20 cellular contexts compared by ENCODE assay signal in the genomic region with DNA sequence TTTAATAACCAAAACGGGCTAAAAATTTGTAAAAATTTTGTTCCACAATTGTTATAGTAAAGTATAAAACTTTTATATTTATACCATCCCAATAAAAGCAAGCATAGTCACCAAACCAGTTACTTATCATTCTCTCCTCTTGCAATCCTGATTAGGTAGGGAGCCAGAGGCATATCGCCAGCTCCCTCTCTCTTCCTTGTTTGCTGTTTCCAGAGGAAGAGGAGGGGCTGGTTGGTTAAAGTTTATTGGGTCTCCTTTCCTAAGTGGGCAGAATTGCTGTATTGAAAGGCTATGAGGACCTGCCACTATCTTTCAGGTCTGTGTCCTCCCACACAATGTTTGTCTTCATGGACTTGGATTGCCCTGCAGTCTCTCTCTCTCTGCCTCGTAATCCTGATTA. TPM values are rescaled to one million over a fixed set of nuclear protein-coding genes. Genes with fewer than 3 reads are reported as not detected.
DNase-seq lines count a peak whose midpoint lies in the region; ATAC-seq and TF ChIP-seq lines count a peak whose summit lies in the region.
"Had no signal": no experiment of that assay in that cellular context is flagged by ENCODE, and none has a peak within 500 bp of the region (broad histone marks: within the 10 kb centered on the region; RNA-seq: fewer than 3 reads in every experiment).

No MANE protein-coding gene starts in this region.

- no peaks in the 10 kb centered on the region for H3F3A ChIP-seq in smooth muscle cell (ENCODE audit: low read depth)

- H3K9me3 Mint-ChIP-seq in T-helper 1 cell treated with Interleukin-12 subunit alpha and Interleukin-12 subunit beta and Interleukin-4 antibody, amounts not matched to agents 30 μg/mL and 1 μg/mL, for 36 hours, result peaks cover 12% of the 10 kb centered on the region
- H3K9me3 Mint-ChIP-seq: CD4-positive, alpha-beta memory T cell had no signal

- 47 to 59% (median 51%) methylated on average over 3 of the region's 3 CpGs for WGBS in heart left ventricle, 4 donors
- 96% methylated on average over 3 of the region's 3 CpGs for WGBS in smooth muscle cell (ENCODE audit: low lambda C conversion rate)

- intact Hi-C loops in left ventricle myocardium superior (cut with micrococcal nuclease) (no loop called here), heart left ventricle (cut with DNase I) (no loop called here)

- H3K9me3 ChIP-seq in heart left ventricle (no peaks in the 10 kb centered on the region), smooth muscle cell (replicated peaks; ENCODE audit: low read depth) (no peaks in the 10 kb centered on the region)
- H3K9me3 ChIP-seq: BE2C had no signal

- H3K27me3 Mint-ChIP-seq in T-helper 1 cell treated with Interleukin-12 subunit alpha and Interleukin-12 subunit beta and Interleukin-4 antibody, amounts not matched to agents 30 μg/mL and 1 μg/mL, for 36 hours (ENCODE audit: low read depth), result no peaks in the 10 kb centered on the region

- ATAC-seq in left ventricle myocardium superior (peak; percentile 26), heart left ventricle (no peak), left lobe of liver (peak; percentile 11)
- ATAC-seq: Panc1 had no signal

- no peak overlapping the region for H3K4me3 Mint-ChIP-seq in T-helper 1 cell treated with Interleukin-12 subunit alpha and Interleukin-12 subunit beta and Interleukin-4 antibody, amounts not matched to agents 30 μg/mL and 1 μg/mL, for 36 hours
- H3K4me3 Mint-ChIP-seq: CD4-positive, alpha-beta memory T cell had no signal

- H3K4me3 ChIP-seq in heart left ventricle (peak overlapping the region in 2 of 12 donors; percentile 54 to 58), smooth muscle cell (no peak overlapping the region)

- H3K4me1 ChIP-seq in heart left ventricle (peaks cover 0 to 27% (median 5%) of the 10 kb centered on the region in 12 donors), smooth muscle cell (ENCODE audit: low read depth) (no peaks in the 10 kb centered on the region)
- H3K4me1 ChIP-seq: BE2C had no signal

- no peaks in the 10 kb centered on the region for H3K27me3 ChIP-seq in heart left ventricle
- no peaks in the 10 kb centered on the region for H3K27me3 ChIP-seq in smooth muscle cell (ENCODE audit: low read depth)
- H3K27me3 ChIP-seq: BE2C had no signal

- no peak overlapping the region for H3K4me2 ChIP-seq in smooth muscle cell
- H3K4me2 ChIP-seq: KMS-11 had no signal

- no peak overlapping the region for H2AFZ ChIP-seq in smooth muscle cell (ENCODE audit: low read depth)

- no peak for TF ChIP-seq POLR2A in heart left ventricle (IDR thresholded peaks at IDR 0.05)

- H3K79me2 ChIP-seq in smooth muscle cell (ENCODE audit: low read depth), result no peaks in the 10 kb centered on the region

- H3K27ac Mint-ChIP-seq in T-helper 1 cell treated with Interleukin-12 subunit alpha and Interleukin-12 subunit beta and Interleukin-4 antibody, amounts not matched to agents 30 μg/mL and 1 μg/mL, for 36 hours, result peak overlapping the region; percentile 29
- H3K27ac Mint-ChIP-seq: CD4-positive, alpha-beta memory T cell had no signal

- H3K27ac ChIP-seq in heart left ventricle (no peak overlapping the region), smooth muscle cell (ENCODE audit: low read depth) (no peak overlapping the region)
- H3K27ac ChIP-seq: 22Rv1, KMS-11 had no signal

- DNase-seq in T-helper 1 cell (no peak), left ventricle myocardium superior (no peak), heart left ventricle (no peak), left lobe of liver (ENCODE audit: low spot score) (no peak), smooth muscle cell (lab: John Stamatoyannopoulos, UW; ENCODE audit: unreplicated experiment) (no peak), superior temporal gyrus (ENCODE audit: extremely low spot score) (no peak), T1000 (lab: John Stamatoyannopoulos, UW) (no peak)
- DNase-seq: BE2C; Calu3; CD4-positive, alpha-beta memory T cell; MM.1S; NCI-H1105; NCI-H1694; NCI-H226; NCI-H524 treated with DMSO at 0.1 percent for 48 hours; SHP77 had no signal

- H3K9ac ChIP-seq in smooth muscle cell (ENCODE audit: low read depth), result no peak overlapping the region
- H3K9ac ChIP-seq: KMS-11 had no signal

- H3K36me3 ChIP-seq in heart left ventricle (peaks cover 0 to 12% (median 0%) of the 10 kb centered on the region in 9 donors), smooth muscle cell (ENCODE audit: low read depth) (no peaks in the 10 kb centered on the region)
- H3K36me3 ChIP-seq: BE2C had no signal

- TF ChIP-seq CTCF in heart left ventricle (IDR thresholded peaks at IDR 0.05) (no peak), smooth muscle cell (IDR thresholded peaks at IDR 0.05; ENCODE audit: borderline replicate concordance, insufficient read depth, poor library complexity, severe bottlenecking) (no peak)

- H3K36me3 Mint-ChIP-seq in T-helper 1 cell treated with Interleukin-12 subunit alpha and Interleukin-12 subunit beta and Interleukin-4 antibody, amounts not matched to agents 30 μg/mL and 1 μg/mL, for 36 hours (ENCODE audit: low read depth), result peaks cover 11% of the 10 kb centered on the region
- H3K36me3 Mint-ChIP-seq: CD4-positive, alpha-beta memory T cell had no signal

- H3K4me1 Mint-ChIP-seq in T-helper 1 cell treated with Interleukin-12 subunit alpha and Interleukin-12 subunit beta and Interleukin-4 antibody, amounts not matched to agents 30 μg/mL and 1 μg/mL, for 36 hours (ENCODE audit: low read depth), result peaks cover 64% of the 10 kb centered on the region

- no peaks in the 10 kb centered on the region for H4K20me1 ChIP-seq in smooth muscle cell (ENCODE audit: low read depth)

RNA-seq across cellular contexts. Expression of a gene that starts 29.6 kb away (rescaled TPM):
- 5.5 TPM for total RNA-seq in left ventricle myocardium superior
- 10 to 100 TPM in 2 of 9 donors, 1 to 10 TPM in 7; 3.4 to 11.9 (median 6.8) TPM for total RNA-seq in heart left ventricle
- polyA plus RNA-seq in heart left ventricle, result 1 to 10 TPM; 1.1 to 8.7 TPM
- 0.55 TPM for total RNA-seq in left lobe of liver
- 3.0 and 3.6 TPM in 2 replicates for total RNA-seq in smooth muscle cell
- 2.7 and 3.7 TPM in 2 replicates for polyA plus RNA-seq in smooth muscle cell

Comparison
In these comparisons a context has a peak if more than half of its experiments do, and no peak if none do; other contexts are left out.
1. ATAC-seq: peak in left ventricle myocardium superior (single experiment) and left lobe of liver (single experiment); none in heart left ventricle (0 of 4).